Comparison of ENCODE assay signal across 28 cellular contexts in the genomic region with DNA sequence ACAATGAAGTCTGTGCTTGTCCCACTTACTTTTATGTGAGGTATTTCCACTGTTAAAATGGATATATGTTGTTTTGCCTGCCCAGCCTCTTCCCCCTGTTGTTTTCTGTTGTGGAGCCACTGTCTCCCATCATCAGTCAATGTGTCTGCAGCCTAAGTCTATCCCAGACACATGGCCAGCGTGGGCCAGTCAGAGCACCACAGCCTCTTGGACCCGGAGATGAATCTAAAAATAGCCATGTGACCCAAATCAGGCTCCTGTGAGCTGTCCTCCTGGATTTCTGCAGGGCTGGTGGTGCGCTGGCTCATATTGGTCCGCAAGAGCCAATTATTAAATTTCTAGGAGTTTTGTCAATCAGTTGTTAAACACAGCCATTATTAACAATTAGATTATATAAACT.
"Had no signal": no experiment of that assay in that cellular context is flagged by ENCODE, and none has a peak within 500 bp of the region (broad histone marks: within the 10 kb centered on the region; RNA-seq: fewer than 3 reads in every experiment).

No MANE protein-coding gene starts in this region.

- H3K9me3 Mint-ChIP-seq: neural progenitor cell had no signal

- H3K36me3 ChIP-seq: neural progenitor cell, ovary, right lobe of liver, sigmoid colon, stomach, thoracic aorta, thyroid gland, tibial nerve, upper lobe of left lung, vagina had no signal

- H3K79me2 ChIP-seq: parathyroid adenoma had no signal

- H3K4me1 ChIP-seq: neural progenitor cell, parathyroid adenoma, right lobe of liver, stomach, thyroid gland, tibial nerve, upper lobe of left lung, vagina had no signal

- H3K4me1 Mint-ChIP-seq: natural killer cell; neural progenitor cell; stimulated activated effector memory CD8-positive, alpha-beta T cell treated with anti-CD3 and anti-CD28 coated beads, Interleukin-12 subunit alpha, Interleukin-12 subunit beta, amount 100 ng/mL, for 72 hours; stimulated activated naive B cell treated with anti-CD40 and anti-IgM and Interleukin-4, amounts not matched to agents 10 μg/mL and 1 μg/mL and 100 μg/mL, for 72 hours had no signal

- H3K27ac ChIP-seq: neural progenitor cell, ovary, parathyroid adenoma, right lobe of liver, sigmoid colon, stomach, thoracic aorta, thyroid gland, tibial nerve, upper lobe of left lung, vagina had no signal

- DNase-seq: natural killer cell; occipital lobe; ovary; posterior cingulate gyrus; retina; right cardiac atrium; right lobe of liver; sigmoid colon; small intestine; stimulated activated CD4-positive, alpha-beta T cell treated with anti-CD3 and anti-CD28 coated beads, Interleukin-15, amount 100 ng/mL, for 24 hours; stimulated activated CD4-positive, alpha-beta T cell treated with anti-CD3 and anti-CD28 coated beads, Interleukin-2, amount 100 ng/mL, for 24 hours; stimulated activated CD4-positive, alpha-beta T cell treated with anti-CD3 and anti-CD28 coated beads, Interleukin-2, amount 100 ng/mL, for 48 hours; stimulated activated CD4-positive, alpha-beta T cell treated with anti-CD3 and anti-CD28 coated beads, Interleukin-4, amount 100 ng/mL, for 24 hours; stimulated activated naive B cell treated with anti-CD40 and anti-IgM and Interleukin-4, amounts not matched to agents 10 μg/mL and 1 μg/mL and 100 μg/mL, for 72 hours; stimulated activated naive CD4-positive, alpha-beta T cell treated with Interleukin-2 at 50 U/mL for 16 hours; stomach; thyroid gland; trophoblast cell; upper lobe of left lung had no signal

- H3K4me3 Mint-ChIP-seq: natural killer cell; nephron; neural progenitor cell; stimulated activated effector memory CD8-positive, alpha-beta T cell treated with anti-CD3 and anti-CD28 coated beads, Interleukin-12 subunit alpha, Interleukin-12 subunit beta, amount 100 ng/mL, for 72 hours; stimulated activated naive B cell treated with anti-CD40 and anti-IgM and Interleukin-4, amounts not matched to agents 10 μg/mL and 1 μg/mL and 100 μg/mL, for 72 hours; stimulated activated naive CD8-positive, alpha-beta T cell treated with anti-CD3 and anti-CD28 coated beads, Interleukin-15, Interleukin-2, amounts not matched to agents 100 ng/mL and 50 ng/mL, for 24 hours had no signal

- H3K4me2 ChIP-seq: neural progenitor cell had no signal

- H3K27ac Mint-ChIP-seq: natural killer cell; neural progenitor cell; progenitor cell of endocrine pancreas; stimulated activated effector memory CD8-positive, alpha-beta T cell treated with anti-CD3 and anti-CD28 coated beads, Interleukin-12 subunit alpha, Interleukin-12 subunit beta, amount 100 ng/mL, for 72 hours; stimulated activated naive B cell treated with anti-CD40 and anti-IgM and Interleukin-4, amounts not matched to agents 10 μg/mL and 1 μg/mL and 100 μg/mL, for 72 hours; stimulated activated naive CD8-positive, alpha-beta T cell treated with anti-CD3 and anti-CD28 coated beads, Interleukin-15, Interleukin-2, amounts not matched to agents 100 ng/mL and 50 ng/mL, for 24 hours had no signal

- H3K9me3 ChIP-seq: ovary, right lobe of liver, sigmoid colon, stomach, thoracic aorta, thyroid gland, tibial nerve, upper lobe of left lung, vagina had no signal

- H3K36me3 Mint-ChIP-seq: natural killer cell; neural progenitor cell; stimulated activated effector memory CD8-positive, alpha-beta T cell treated with anti-CD3 and anti-CD28 coated beads, Interleukin-12 subunit alpha, Interleukin-12 subunit beta, amount 100 ng/mL, for 72 hours; stimulated activated naive B cell treated with anti-CD40 and anti-IgM and Interleukin-4, amounts not matched to agents 10 μg/mL and 1 μg/mL and 100 μg/mL, for 72 hours had no signal

- H2AFZ ChIP-seq: neural progenitor cell, parathyroid adenoma had no signal

- H3K27me3 ChIP-seq: neural progenitor cell, ovary, right lobe of liver, sigmoid colon, stomach, thyroid gland, tibial nerve, upper lobe of left lung, vagina had no signal

- H3K4me3 ChIP-seq: neural progenitor cell, ovary, right lobe of liver, sigmoid colon, stomach, thoracic aorta, thyroid gland, tibial nerve, upper lobe of left lung, vagina had no signal

- H3K27me3 Mint-ChIP-seq: progenitor cell of endocrine pancreas; stimulated activated naive CD8-positive, alpha-beta T cell treated with anti-CD3 and anti-CD28 coated beads, Interleukin-15, Interleukin-2, amounts not matched to agents 100 ng/mL and 50 ng/mL, for 24 hours had no signal

- ATAC-seq: natural killer cell; right cardiac atrium; right lobe of liver; stimulated activated effector memory CD8-positive, alpha-beta T cell treated with anti-CD3 and anti-CD28 coated beads, Interleukin-12 subunit alpha, Interleukin-12 subunit beta, amount 100 ng/mL, for 72 hours; stimulated activated naive B cell treated with anti-CD40 and anti-IgM and Interleukin-4, amounts not matched to agents 10 μg/mL and 1 μg/mL and 100 μg/mL, for 72 hours had no signal
